In the genomic region with DNA sequence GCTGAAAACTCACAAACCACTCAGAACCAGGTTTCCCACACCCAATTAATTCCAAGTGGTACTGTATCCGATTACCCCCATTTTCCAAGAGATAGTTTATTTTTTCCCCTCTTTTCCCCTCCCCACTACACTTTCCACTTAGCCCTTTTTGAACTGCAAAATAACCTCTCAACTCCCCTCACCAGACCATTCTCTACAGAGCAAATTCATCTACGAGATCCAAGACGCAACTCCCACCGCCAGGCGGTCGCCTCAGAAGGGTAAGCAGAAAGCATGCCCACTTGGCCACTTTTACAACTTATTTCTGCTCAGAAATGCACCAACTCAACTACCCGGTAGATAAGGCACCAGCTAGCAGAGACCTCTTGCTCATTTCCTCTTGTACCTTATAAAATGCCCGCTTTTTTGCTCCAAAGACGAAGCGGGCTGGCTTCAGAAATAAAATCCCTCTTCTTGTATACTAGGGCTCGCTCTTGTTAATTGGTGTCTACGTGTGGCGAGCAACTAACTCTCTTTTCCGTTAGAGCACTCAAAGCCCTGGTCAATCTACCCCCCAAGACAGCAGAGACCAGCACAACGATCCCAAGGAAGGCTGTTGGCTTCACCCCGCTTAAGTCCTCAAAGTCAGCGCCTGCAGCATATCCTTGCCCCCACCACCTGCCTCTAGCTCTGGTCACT, we compare ENCODE assay signal across 8 cellular contexts. TPM values are rescaled to one million over a fixed set of nuclear protein-coding genes. Genes with fewer than 3 reads are reported as not detected.
DNase-seq lines count a peak whose midpoint lies in the region; ATAC-seq lines count a peak whose summit lies in the region.

No MANE protein-coding gene starts in this region.

- H3K4me3 ChIP-seq in mesendoderm (ENCODE audit: low read length), result peak overlapping the region; percentile 41

- no peak overlapping the region for H2BK15ac ChIP-seq in mesendoderm (replicated peaks; ENCODE audit: low read depth)

- H3K56ac ChIP-seq in mesendoderm (ENCODE audit: low read length), result peak overlapping the region; percentile 84

- ATAC-seq in GM19043 (IDR thresholded peaks at IDR 0.05; ENCODE audit: low read depth, unreplicated experiment) (peak; percentile 14), HG03571 (IDR thresholded peaks at IDR 0.05; ENCODE audit: unreplicated experiment) (peak; percentile 5)
- peak; percentile 2 for ATAC-seq in stimulated activated naive CD8-positive, alpha-beta T cell treated with anti-CD3 and anti-CD28 coated beads, Interleukin-15, Interleukin-2, amounts not matched to agents 100 U/mL and 50 U/mL, for 24 hours

- H3K36me3 ChIP-seq in mesendoderm (ENCODE audit: control insufficient read depth, insufficient read depth, low read length), result no peaks in the 10 kb centered on the region

- no peak overlapping the region for H3K18ac ChIP-seq in mesendoderm (ENCODE audit: low read length)

- WGBS in mesendoderm (ENCODE audit: extremely low coverage, insufficient coverage, low lambda C conversion rate), result no CpG with 5 or more reads among the region's 17 CpGs

- H2BK5ac ChIP-seq in mesendoderm (ENCODE audit: low read length), result no peak overlapping the region

- no peak overlapping the region for H4K8ac ChIP-seq in mesendoderm (ENCODE audit: low read depth, low read length)

- no peak overlapping the region for H4K5ac ChIP-seq in mesendoderm (ENCODE audit: low read length)

- no peak overlapping the region for H3K4ac ChIP-seq in mesendoderm (ENCODE audit: low read depth, low read length)

- peak; percentile 39 for DNase-seq in Ammon's horn (ENCODE audit: low spot score)
- DNase-seq in UCSD-AML1 (lab: John Stamatoyannopoulos, UW; ENCODE audit: unreplicated experiment), result peak; percentile 64
- DNase-seq in dedifferentiated amniotic fluid mesenchymal stem cell (ENCODE audit: extremely low spot score), result peak; percentile 29
- peak; percentile 74 for DNase-seq in mesendoderm
- peak; percentile 42 for DNase-seq in stimulated activated naive CD8-positive, alpha-beta T cell treated with anti-CD3 and anti-CD28 coated beads, Interleukin-15, Interleukin-2, amounts not matched to agents 100 U/mL and 50 U/mL, for 24 hours
- DNase-seq in NCI-H748 treated with DMSO at 0.1 percent for 48 hours (lab: John Stamatoyannopoulos, UW), result no peak

- H3K4me1 ChIP-seq in mesendoderm (ENCODE audit: control insufficient read depth, low read depth, low read length), result peaks cover 4% of the 10 kb centered on the region

- peaks cover 26% of the 10 kb centered on the region for H3K79me2 ChIP-seq in mesendoderm (ENCODE audit: control insufficient read depth, insufficient read depth, low read length)

- H3K9ac ChIP-seq in mesendoderm (ENCODE audit: low read length), result peak overlapping the region; percentile 67

- peaks cover 11% of the 10 kb centered on the region for H3K79me1 ChIP-seq in mesendoderm (ENCODE audit: low read length)

- no peak overlapping the region for H2BK120ac ChIP-seq in mesendoderm (ENCODE audit: low read depth, low read length)

- no peak overlapping the region for H2AK5ac ChIP-seq in mesendoderm (ENCODE audit: low read length)

- peak overlapping the region; percentile 30 for H3K27ac ChIP-seq in mesendoderm (ENCODE audit: low read depth, low read length)

- peak overlapping the region; percentile 11 for H3K23ac ChIP-seq in mesendoderm (ENCODE audit: low read length)

- peak overlapping the region; percentile 67 for H3K4me2 ChIP-seq in mesendoderm (ENCODE audit: low read length)

- H3K27me3 ChIP-seq in mesendoderm (ENCODE audit: insufficient read depth, low read length, poor library complexity), result no peaks in the 10 kb centered on the region

RNA-seq across cellular contexts. Expression of a gene that starts 0.9 kb away (rescaled TPM):
- polyA plus RNA-seq in mesendoderm (2013, experiment 1 of 2), result 57.7 TPM
- 57.4 TPM for polyA plus RNA-seq in mesendoderm (2013, experiment 2 of 2)
